Comparison of ENCODE assay signal across 21 cellular contexts in the genomic region with DNA sequence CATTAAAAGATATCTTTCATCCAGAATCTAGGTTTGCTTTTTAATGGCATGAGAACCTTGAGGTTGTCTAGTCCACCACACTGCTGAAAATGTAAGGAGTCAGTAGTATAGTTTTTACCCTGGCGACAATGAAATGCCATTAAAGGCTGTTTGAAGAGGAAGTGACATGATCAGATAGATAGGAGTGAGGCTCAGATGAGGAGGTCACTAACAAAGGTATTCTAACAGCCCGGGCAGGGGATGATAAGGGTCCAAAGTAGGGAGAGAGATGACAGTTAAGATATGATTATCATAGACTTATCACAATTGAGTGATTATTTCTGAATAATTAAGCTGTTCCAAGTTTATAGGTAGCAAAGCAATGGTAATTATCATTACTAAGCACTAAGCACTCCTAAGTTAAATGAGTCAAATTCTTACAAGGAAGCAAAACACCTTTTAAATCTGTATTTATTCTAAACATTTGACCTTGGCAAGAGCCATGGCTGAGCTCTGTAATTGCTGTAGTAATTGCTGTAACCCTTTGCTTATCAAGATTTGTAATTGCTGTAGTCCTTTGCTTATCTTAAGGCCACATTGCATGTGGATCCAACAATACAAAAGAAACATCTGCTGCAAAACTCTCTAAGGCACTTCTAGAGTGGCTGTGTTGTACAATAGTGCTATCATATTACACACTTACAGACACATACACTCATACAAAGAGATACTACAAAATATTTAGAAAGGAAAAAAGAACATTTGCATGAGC.
DNase-seq lines count a peak whose midpoint lies in the region; ATAC-seq lines count a peak whose summit lies in the region.
"Had no signal": no experiment of that assay in that cellular context is flagged by ENCODE, and none has a peak within 500 bp of the region (broad histone marks: within the 10 kb centered on the region; RNA-seq: fewer than 3 reads in every experiment).

No MANE protein-coding gene starts in this region.

- POLR2A ChIA-PET in CD4-positive, alpha-beta memory T cell (lab: Charles Lee; ENCODE audit: partially characterized antibody): interaction anchor here (0.7 kb wide), 1 partner anchor 104 kb away, joined by 4 read pairs; no protein-coding TSS in a partner anchor

- intact Hi-C loops in CD4-positive, alpha-beta memory T cell (cut with micrococcal nuclease): no loop called here

- peaks cover 4 to 8% of the 10 kb centered on the region in 2 donors for H3K36me3 Mint-ChIP-seq in CD4-positive, alpha-beta memory T cell

- H3K9me3 Mint-ChIP-seq in CD4-positive, alpha-beta memory T cell: peaks cover 6 to 38% (median 27%) of the 10 kb centered on the region in 8 donors

- H3K4me3 ChIP-seq in SK-N-MC: peak overlapping the region; percentile 14; the same call in 1 of the 2 replicates
- no peak overlapping the region for H3K4me3 ChIP-seq in CD4-positive, alpha-beta memory T cell (ENCODE audit: low read length in 2 of 2)
- H3K4me3 ChIP-seq: ascending aorta, lower lobe of right lung had no signal

- no peak overlapping the region; the same call in 1 of the 2 replicates for H3K27ac ChIP-seq in SK-N-MC
- no peak overlapping the region for H3K27ac ChIP-seq in CD4-positive, alpha-beta memory T cell (ENCODE audit: low read depth, low read length)
- H3K27ac ChIP-seq: ascending aorta, KMS-11, lower lobe of right lung, VCaP had no signal

- no peak for ATAC-seq in HG02870 (IDR thresholded peaks at IDR 0.05; ENCODE audit: unreplicated experiment)
- ATAC-seq: lower lobe of right lung, right cardiac atrium had no signal

- no peak overlapping the region for H3K9ac ChIP-seq in SK-N-MC (ENCODE audit: insufficient read length)
- H3K9ac ChIP-seq: KMS-11 had no signal

- H3K27ac Mint-ChIP-seq in CD4-positive, alpha-beta memory T cell: no peak overlapping the region
- H3K27ac Mint-ChIP-seq: H9, immature natural killer cell had no signal

- no peaks in the 10 kb centered on the region; the same call in 1 of the 2 replicates for H3K9me3 ChIP-seq in SK-N-MC (ENCODE audit: low read depth, low read length)
- H3K9me3 ChIP-seq in CD4-positive, alpha-beta memory T cell (ENCODE audit: control insufficient read depth in 1 of 2, low read length in 2 of 2): peaks cover 3 to 24% of the 10 kb centered on the region in 2 donors

- H3K27me3 Mint-ChIP-seq in CD4-positive, alpha-beta memory T cell: peaks cover 6 to 11% of the 10 kb centered on the region in 2 donors

- CTCF ChIA-PET in CD4-positive, alpha-beta memory T cell (lab: Charles Lee; ENCODE audit: partially characterized antibody): interaction anchor here (0.8 kb wide), 1 partner anchor 224 kb away, joined by 3 read pairs; no protein-coding TSS in a partner anchor

- H3K27me3 ChIP-seq in CD4-positive, alpha-beta memory T cell (ENCODE audit: insufficient read depth, low read length): no peaks in the 10 kb centered on the region
- H3K27me3 ChIP-seq: ascending aorta had no signal

- no peak overlapping the region for H3K4me3 Mint-ChIP-seq in CD4-positive, alpha-beta memory T cell
- H3K4me3 Mint-ChIP-seq: H9, immature natural killer cell had no signal

- H3K4me1 ChIP-seq in CD4-positive, alpha-beta memory T cell (ENCODE audit: insufficient read depth, low read length): no peaks in the 10 kb centered on the region
- H3K4me1 ChIP-seq: ascending aorta, lower lobe of right lung had no signal

- H3K36me3 ChIP-seq in SK-N-MC (ENCODE audit: insufficient read depth, low read length): no peaks in the 10 kb centered on the region
- H3K36me3 ChIP-seq in CD4-positive, alpha-beta memory T cell (ENCODE audit: insufficient read depth, low read length): no peaks in the 10 kb centered on the region
- H3K36me3 ChIP-seq: ascending aorta, lower lobe of right lung had no signal

- H3K4me1 Mint-ChIP-seq in CD4-positive, alpha-beta memory T cell: peaks cover 2 to 10% (median 6%) of the 10 kb centered on the region in 4 donors
- H3K4me1 Mint-ChIP-seq: H9, immature natural killer cell had no signal

- peak; percentile 19 for DNase-seq in COLO668 (lab: John Stamatoyannopoulos, UW; ENCODE audit: unreplicated experiment)
- peak; percentile 97 for DNase-seq in NCI-H1105 treated with DMSO at 0.1 percent for 48 hours (lab: John Stamatoyannopoulos, UW)
- DNase-seq in NCI-H2171 (lab: John Stamatoyannopoulos, UW): peak; percentile 74
- no peak for DNase-seq in SK-N-MC (ENCODE audit: low read depth, low spot score)
- no peak for DNase-seq in nucleus accumbens (lab: John Stamatoyannopoulos, UW)
- no peak for DNase-seq in CD4-positive, alpha-beta memory T cell
- DNase-seq in SKM-1 (lab: John Stamatoyannopoulos, UW; ENCODE audit: unreplicated experiment): no peak
- DNase-seq: activated CD4-positive, alpha-beta T cell treated with anti-CD3 and anti-CD28 coated beads, Interleukin-2, amount 50 U/mL, for 48 hours; activated naive CD4-positive, alpha-beta T cell treated with anti-CD3 and anti-CD28 coated beads, Interleukin-2, amount 50 U/mL, for 16 hours; effector CD8-positive, alpha-beta T cell; H9; immature natural killer cell; lower lobe of right lung; occipital lobe; right cardiac atrium; stimulated activated naive CD4-positive, alpha-beta T cell treated with Interleukin-2 at 50 U/mL for 16 hours; trophoblast cell had no signal

Comparison
In these comparisons a context has a peak if more than half of its experiments do, and no peak if none do; other contexts are left out.
1. DNase-seq: peak in COLO668 (single experiment), NCI-H1105 treated with DMSO at 0.1 percent for 48 hours (single experiment) and NCI-H2171 (single experiment); none in SK-N-MC (single experiment), nucleus accumbens (0 of 56), CD4-positive, alpha-beta memory T cell (0 of 5) and SKM-1 (single experiment).